ENCODE assay signal across 1 cellular context in genomic region chr12:96046543-96047137, GRCh38.
TF ChIP-seq lines count a peak whose summit lies in the region.

No MANE protein-coding gene starts in this region.

TF ChIP-seq in GM23338, 12 proteins besides CTCF, POLR2A, EP300 and RAD21 (continued from another document):
- TF ChIP-seq ZNF462 (CRISPR knock-in tag; IDR thresholded peaks at IDR 0.05): no peak
- TF ChIP-seq, protein P1, sequence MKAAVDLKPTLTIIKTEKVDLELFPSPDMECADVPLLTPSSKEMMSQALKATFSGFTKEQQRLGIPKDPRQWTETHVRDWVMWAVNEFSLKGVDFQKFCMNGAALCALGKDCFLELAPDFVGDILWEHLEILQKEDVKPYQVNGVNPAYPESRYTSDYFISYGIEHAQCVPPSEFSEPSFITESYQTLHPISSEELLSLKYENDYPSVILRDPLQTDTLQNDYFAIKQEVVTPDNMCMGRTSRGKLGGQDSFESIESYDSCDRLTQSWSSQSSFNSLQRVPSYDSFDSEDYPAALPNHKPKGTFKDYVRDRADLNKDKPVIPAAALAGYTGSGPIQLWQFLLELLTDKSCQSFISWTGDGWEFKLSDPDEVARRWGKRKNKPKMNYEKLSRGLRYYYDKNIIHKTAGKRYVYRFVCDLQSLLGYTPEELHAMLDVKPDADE (IDR thresholded peaks at IDR 0.05): no peak
- no peak for TF ChIP-seq STAT1 (IDR thresholded peaks at IDR 0.05; ENCODE audit: unreplicated experiment)
- no peak for TF ChIP-seq JUNB (IDR thresholded peaks at IDR 0.05; ENCODE audit: unreplicated experiment)
- no peak for TF ChIP-seq CREB1 (CRISPR knock-in tag; IDR thresholded peaks at IDR 0.05; ENCODE audit: low read depth)
- no peak for TF ChIP-seq NANOG (IDR thresholded peaks at IDR 0.05; ENCODE audit: borderline replicate concordance)
- TF ChIP-seq ZNF331 (CRISPR knock-in tag; IDR thresholded peaks at IDR 0.05; ENCODE audit: low read depth): no peak
- TF ChIP-seq, protein P2, sequence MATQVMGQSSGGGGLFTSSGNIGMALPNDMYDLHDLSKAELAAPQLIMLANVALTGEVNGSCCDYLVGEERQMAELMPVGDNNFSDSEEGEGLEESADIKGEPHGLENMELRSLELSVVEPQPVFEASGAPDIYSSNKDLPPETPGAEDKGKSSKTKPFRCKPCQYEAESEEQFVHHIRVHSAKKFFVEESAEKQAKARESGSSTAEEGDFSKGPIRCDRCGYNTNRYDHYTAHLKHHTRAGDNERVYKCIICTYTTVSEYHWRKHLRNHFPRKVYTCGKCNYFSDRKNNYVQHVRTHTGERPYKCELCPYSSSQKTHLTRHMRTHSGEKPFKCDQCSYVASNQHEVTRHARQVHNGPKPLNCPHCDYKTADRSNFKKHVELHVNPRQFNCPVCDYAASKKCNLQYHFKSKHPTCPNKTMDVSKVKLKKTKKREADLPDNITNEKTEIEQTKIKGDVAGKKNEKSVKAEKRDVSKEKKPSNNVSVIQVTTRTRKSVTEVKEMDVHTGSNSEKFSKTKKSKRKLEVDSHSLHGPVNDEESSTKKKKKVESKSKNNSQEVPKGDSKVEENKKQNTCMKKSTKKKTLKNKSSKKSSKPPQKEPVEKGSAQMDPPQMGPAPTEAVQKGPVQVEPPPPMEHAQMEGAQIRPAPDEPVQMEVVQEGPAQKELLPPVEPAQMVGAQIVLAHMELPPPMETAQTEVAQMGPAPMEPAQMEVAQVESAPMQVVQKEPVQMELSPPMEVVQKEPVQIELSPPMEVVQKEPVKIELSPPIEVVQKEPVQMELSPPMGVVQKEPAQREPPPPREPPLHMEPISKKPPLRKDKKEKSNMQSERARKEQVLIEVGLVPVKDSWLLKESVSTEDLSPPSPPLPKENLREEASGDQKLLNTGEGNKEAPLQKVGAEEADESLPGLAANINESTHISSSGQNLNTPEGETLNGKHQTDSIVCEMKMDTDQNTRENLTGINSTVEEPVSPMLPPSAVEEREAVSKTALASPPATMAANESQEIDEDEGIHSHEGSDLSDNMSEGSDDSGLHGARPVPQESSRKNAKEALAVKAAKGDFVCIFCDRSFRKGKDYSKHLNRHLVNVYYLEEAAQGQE (IDR thresholded peaks at IDR 0.05; ENCODE audit: unreplicated experiment): no peak
- TF ChIP-seq ZNF114 (CRISPR knock-in tag; IDR thresholded peaks at IDR 0.05): no peak
